ENCODE assay signal across 8 cellular contexts in genomic region chr2:177254433-177255226, GRCh38. TPM values are rescaled to one million over a fixed set of nuclear protein-coding genes. Genes with fewer than 3 reads are reported as not detected.
DNase-seq lines count a peak whose midpoint lies in the region; ATAC-seq and TF ChIP-seq lines count a peak whose summit lies in the region.

No MANE protein-coding gene starts in this region.

- TF ChIP-seq CTCF in A673 (conservative IDR thresholded peaks at IDR 0.05; ENCODE audit: low read depth, low read length) (peak; percentile 66), stomach (IDR thresholded peaks at IDR 0.05) (peak in 3 of 7 experiments; percentile 11 to 35 (median 24))

- peak overlapping the region; percentile 59 for H3K27ac ChIP-seq in A673 (ENCODE audit: low read depth, low read length, poor library complexity, severe bottlenecking)
- peak overlapping the region; percentile 32 for H3K27ac ChIP-seq in right cardiac atrium (ENCODE audit: low read length)
- peak overlapping the region in 4 of 5 donors; percentile 36 to 82 (median 52) for H3K27ac ChIP-seq in stomach

- H3K27ac Mint-ChIP-seq in activated CD4-positive, alpha-beta memory T cell treated with anti-CD3 and anti-CD28 coated beads for 36 hours: peak overlapping the region; percentile 40

- peaks cover 91% of the 10 kb centered on the region for H3K4me1 Mint-ChIP-seq in activated CD4-positive, alpha-beta memory T cell treated with anti-CD3 and anti-CD28 coated beads for 36 hours (ENCODE audit: low read depth)

- H3K27me3 ChIP-seq in A673 (replicated peaks; ENCODE audit: insufficient read depth, low read depth, low read length, poor library complexity) (no peaks in the 10 kb centered on the region), H7 (ENCODE audit: control insufficient read depth, insufficient read depth, low read length) (no peaks in the 10 kb centered on the region), right cardiac atrium (ENCODE audit: control insufficient read depth, insufficient read depth) (no peaks in the 10 kb centered on the region), stomach (no peaks in the 10 kb centered on the region)

- TF ChIP-seq EP300 in stomach (IDR thresholded peaks at IDR 0.05): no peak

- CTCF ChIA-PET in A673 (lab: Charles Lee): interaction anchor here (1.1 kb wide), 1 partner anchor 9 kb away, joined by 6 read pairs; the partner anchor contains the start of gene NFE2L2
- CTCF ChIA-PET in activated CD4-positive, alpha-beta memory T cell treated with anti-CD3 and anti-CD28 coated beads for 36 hours (lab: Charles Lee): interaction anchor here (0.9 to 4.2 kb wide), 5 partner anchors 10 to 90 kb away, joined by 3 to 37 read pairs (median 5); partner anchors contain the start of gene NFE2L2

- TF ChIP-seq POLR2A in stomach (IDR thresholded peaks at IDR 0.05): no peak

- intact Hi-C loops in A673 (cut with micrococcal nuclease; ENCODE audit: unreplicated experiment): no loop called here
- intact Hi-C loops in activated CD4-positive, alpha-beta memory T cell treated with anti-CD3 and anti-CD28 coated beads for 36 hours (cut with micrococcal nuclease): no loop called here
- intact Hi-C loops in right cardiac atrium (cut with DNase I): loop anchor here in 2 of 4 donors (5.0 to 10.0 kb wide), 2 partner anchors 37 to 80 kb away; no protein-coding TSS in a partner anchor
- intact Hi-C loops in stomach (cut with DNase I; ENCODE audit: low total_unique reads): no loop called here

- no peaks in the 10 kb centered on the region for H3K27me3 Mint-ChIP-seq in activated CD4-positive, alpha-beta memory T cell treated with anti-CD3 and anti-CD28 coated beads for 36 hours

- peaks cover 38% of the 10 kb centered on the region for H3K36me3 Mint-ChIP-seq in activated CD4-positive, alpha-beta memory T cell treated with anti-CD3 and anti-CD28 coated beads for 36 hours

- H3K36me3 ChIP-seq in A673 (ENCODE audit: insufficient read depth, low read length, poor library complexity, severe bottlenecking): peaks cover 11% of the 10 kb centered on the region
- no peaks in the 10 kb centered on the region; the same call in 1 of the 2 replicates for H3K36me3 ChIP-seq in H7 (replicated peaks; ENCODE audit: control insufficient read depth, insufficient read depth, low read length)
- H3K36me3 ChIP-seq in stomach: peaks cover 0 to 8% (median 0%) of the 10 kb centered on the region in 4 donors

- H3K4me3 Mint-ChIP-seq in activated CD4-positive, alpha-beta memory T cell treated with anti-CD3 and anti-CD28 coated beads for 36 hours: no peak overlapping the region

- ATAC-seq in right cardiac atrium: peak; percentile 23 to 38

- DNase-seq in A673 (ENCODE audit: low spot score) (peak; percentile 51), H7 (peak; percentile 71), right cardiac atrium (peak in 2 of 3 donors; percentile 53 to 62), stomach (peak; percentile 67), foreskin melanocyte (no peak), RKO (ENCODE audit: low spot score) (no peak), HK-2 (ENCODE audit: unreplicated experiment) (no peak)
- DNase-seq in activated CD4-positive, alpha-beta memory T cell treated with anti-CD3 and anti-CD28 coated beads for 36 hours: peak; percentile 42

- BruUV-seq in A673 (replicated peaks; lab: Mats Ljungman, UMichigan): no TSS peak

- H3K4me1 ChIP-seq in A673 (ENCODE audit: insufficient read depth, low read length, poor library complexity, severe bottlenecking) (peaks cover 29% of the 10 kb centered on the region), right cardiac atrium (ENCODE audit: control insufficient read depth, insufficient read depth, low read length) (peaks cover 37% of the 10 kb centered on the region), stomach (peaks cover 71 to 100% (median 97%) of the 10 kb centered on the region in 4 donors)

- POLR2A ChIA-PET in A673 (lab: Charles Lee; ENCODE audit: low non-redundant PET): no interaction called here
- POLR2A ChIA-PET in activated CD4-positive, alpha-beta memory T cell treated with anti-CD3 and anti-CD28 coated beads for 36 hours (lab: Charles Lee): interaction anchor here (1.3 to 5.7 kb wide), 2 partner anchors 10 to 11 kb away, joined by 4 to 54 read pairs; partner anchors contain the start of gene NFE2L2

- no peak overlapping the region for H3K4me3 ChIP-seq in A673 (ENCODE audit: low read depth, low read length, poor library complexity, severe bottlenecking)
- H3K4me3 ChIP-seq in H7 (ENCODE audit: insufficient read depth, low read depth, low read length): no peak overlapping the region
- no peak overlapping the region for H3K4me3 ChIP-seq in right cardiac atrium (ENCODE audit: low read length)
- H3K4me3 ChIP-seq in stomach: peak overlapping the region in 2 of 4 donors; percentile 12 to 18

- whole genome bisulfite sequencing in right cardiac atrium: 51% methylated on average over 11 of the region's 11 CpGs
- WGBS in stomach, 5 donors: 32 to 57% (median 39%) methylated on average over 11 of the region's 11 CpGs

- H3K9me3 ChIP-seq in A673 (ENCODE audit: low read depth, low read length, poor library complexity, severe bottlenecking) (no peaks in the 10 kb centered on the region), right cardiac atrium (ENCODE audit: control insufficient read depth, low read length) (no peaks in the 10 kb centered on the region), stomach (no peaks in the 10 kb centered on the region)

- peaks cover 7% of the 10 kb centered on the region for H3K9me3 Mint-ChIP-seq in activated CD4-positive, alpha-beta memory T cell treated with anti-CD3 and anti-CD28 coated beads for 36 hours

RNA-seq across cellular contexts. Expression of gene NFE2L2, which starts 9.9 kb away (rescaled TPM):
- 72.7 and 80.0 TPM in 2 replicates for total RNA-seq in A673 (2021)
- 19.2 and 23.6 TPM in 2 replicates for total RNA-seq in H7 (2014; rRNA removed; shearing (Covaris generic))
- total RNA-seq in activated CD4-positive, alpha-beta memory T cell treated with anti-CD3 and anti-CD28 coated beads for 36 hours: 10 to 100 TPM; 51.3 to 52.0 TPM
- total RNA-seq in right cardiac atrium: 10 to 100 TPM; 70.0 to 95.7 (median 77.7) TPM
- 55.8 TPM for polyA plus RNA-seq in right cardiac atrium
- total RNA-seq in stomach: 100 to 1,000 TPM in 4 of 5 donors, 10 to 100 TPM in 1; 37.1 to 223 (median 101) TPM
- 100 to 1,000 TPM in 2 of 3 donors, 10 to 100 TPM in 1; 84.6 to 144 (median 123) TPM for polyA plus RNA-seq in stomach

RNA-seq across cellular contexts. Expression of gene HNRNPA3, which starts 42.0 kb away (rescaled TPM):
- total RNA-seq in A673 (2021) (454 and 462 TPM in 2 replicates), right cardiac atrium (100 to 1,000 TPM in 1 of 4 donors, 10 to 100 TPM in 3; 66.9 to 110 (median 84.2) TPM), stomach (100 to 1,000 TPM in 1 of 5 donors, 10 to 100 TPM in 4; 22.6 to 178 (median 54.3) TPM)
- 55.4 and 77.6 TPM in 2 replicates for total RNA-seq in H7 (2014; rRNA removed; shearing (Covaris generic))
- total RNA-seq in activated CD4-positive, alpha-beta memory T cell treated with anti-CD3 and anti-CD28 coated beads for 36 hours: 100 to 1,000 TPM; 303 to 311 TPM
- polyA plus RNA-seq in right cardiac atrium (74.1 TPM), stomach (100 to 1,000 TPM; 116 to 187 (median 144) TPM)

Comparison
In these comparisons a context has a peak if more than half of its experiments do, and no peak if none do; other contexts are left out.
1. DNase-seq: peak in A673 (single experiment), H7 (single experiment), activated CD4-positive, alpha-beta memory T cell treated with anti-CD3 and anti-CD28 coated beads for 36 hours (single experiment), right cardiac atrium (2 of 3) and stomach (single experiment); none in foreskin melanocyte (single experiment), RKO (single experiment) and HK-2 (single experiment).
2. Peak in every context shown above with its lines, with median percentiles within 50 percentile points of each other: H3K27ac ChIP-seq.